ENCODE assay signal across 15 cellular contexts in the genomic region with DNA sequence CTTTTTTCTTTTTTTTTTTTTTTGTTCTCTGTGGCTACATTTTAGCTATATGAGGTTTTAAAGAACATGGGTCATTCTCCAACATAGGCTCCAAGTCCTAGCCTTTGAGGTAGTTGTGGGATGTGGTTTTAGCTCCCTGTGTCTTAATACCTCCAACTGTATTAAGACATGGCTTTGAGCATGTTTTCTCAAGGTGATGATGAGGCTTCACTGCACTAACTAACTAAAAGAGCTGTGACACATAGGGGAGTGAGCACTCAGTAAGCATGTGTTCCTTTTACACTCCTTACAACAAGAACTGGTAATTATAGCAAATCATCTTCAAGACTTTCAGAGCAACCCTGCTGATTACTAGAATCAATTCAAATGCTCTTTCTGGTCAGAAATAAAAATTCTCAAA.
DNase-seq lines count a peak whose midpoint lies in the region; ATAC-seq and TF ChIP-seq lines count a peak whose summit lies in the region.
"Had no signal": no experiment of that assay in that cellular context is flagged by ENCODE, and none has a peak within 500 bp of the region (broad histone marks: within the 10 kb centered on the region; RNA-seq: fewer than 3 reads in every experiment).

No MANE protein-coding gene starts in this region.

- CTCF ChIA-PET in HCT116 (lab: Charles Lee) = no interaction called here
- CTCF ChIA-PET in PC-9 (lab: Charles Lee) = interaction anchor here (0.6 to 0.7 kb wide), 2 partner anchors 35 to 946 kb away, joined by 3 to 7 read pairs; no protein-coding TSS in a partner anchor

- H4K20me1 ChIP-seq in HCT116 (ENCODE audit: insufficient read depth) (no peaks in the 10 kb centered on the region), PC-9 (ENCODE audit: insufficient read depth) (no peaks in the 10 kb centered on the region)
- H4K20me1 ChIP-seq: BLaER1 treated with 17β-estradiol and CSF1 and Interleukin-3, amounts not matched to agents 10 nM and 100 nM had no signal

- H3K9me3 ChIP-seq in HCT116 (ENCODE audit: control insufficient read depth in 1 of 2, insufficient read depth in 1 of 2, low read depth in 1 of 2, low read length in 2 of 2) (no peaks in the 10 kb centered on the region), PC-9 (ENCODE audit: insufficient read depth, low read depth) (no peaks in the 10 kb centered on the region), tibial artery (no peaks in the 10 kb centered on the region)
- H3K9me3 ChIP-seq: BLaER1 treated with 17β-estradiol and CSF1 and Interleukin-3, amounts not matched to agents 10 nM and 100 nM had no signal

- peaks cover 8% of the 10 kb centered on the region for H3F3A ChIP-seq in PC-9 (ENCODE audit: insufficient read depth, low read depth)

- no peak for TF ChIP-seq RAD21 in HCT116 (IDR thresholded peaks at IDR 0.05; ENCODE audit: low read depth)

- TF ChIP-seq POLR2A in HCT116 (IDR thresholded peaks at IDR 0.05; ENCODE audit: borderline replicate concordance, extremely low read depth, insufficient read depth, insufficient read length) = no peak

- no peak overlapping the region for H3K4me3 ChIP-seq in HCT116 (replicated peaks in 1 of 2; ENCODE audit: low read depth in 1 of 2, low read length in 2 of 2)
- H3K4me3 ChIP-seq in PC-9 = no peak overlapping the region
- H3K4me3 ChIP-seq in astrocyte of the cerebellum (ENCODE audit: low read depth, low read length) = no peak overlapping the region
- H3K4me3 ChIP-seq in tibial artery = no peak overlapping the region
- H3K4me3 ChIP-seq: BLaER1 treated with 17β-estradiol and CSF1 and Interleukin-3, amounts not matched to agents 10 nM and 100 nM; GM23338 had no signal

- DNase-seq in HCT116 (ENCODE audit: low read depth, low spot score) = peak; percentile 24
- DNase-seq in PC-9 = no peak
- peak; percentile 73 for DNase-seq in astrocyte of the cerebellum (ENCODE audit: low read depth)
- DNase-seq in foreskin keratinocyte = peak; percentile 42 to 62
- no peak for DNase-seq in NCI-H2029 (lab: John Stamatoyannopoulos, UW)
- DNase-seq in tibial artery = no peak
- DNase-seq: ACHN; CD4-positive, CD25-positive, alpha-beta regulatory T cell; DMS79 treated with DMSO at 0.1 percent for 48 hours; EL; H7 had no signal

- no peaks in the 10 kb centered on the region for H3K9me2 ChIP-seq in HCT116 (ENCODE audit: insufficient read depth)
- no peaks in the 10 kb centered on the region for H3K9me2 ChIP-seq in PC-9 (ENCODE audit: insufficient read depth)

- H3K79me2 ChIP-seq in HCT116 (ENCODE audit: insufficient read depth, low read length) (no peaks in the 10 kb centered on the region), PC-9 (ENCODE audit: low read depth) (no peaks in the 10 kb centered on the region)

- POLR2A ChIA-PET in HCT116 (lab: Charles Lee) (no interaction called here), PC-9 (lab: Charles Lee; ENCODE audit: unreplicated experiment) (interaction anchor here (1.2 kb wide), 1 partner anchor 333 kb away, joined by 9 read pairs; the partner anchor contains the start of gene CCNH)

- H3K27me3 ChIP-seq in HCT116 (ENCODE audit: insufficient read depth, low read length) = no peaks in the 10 kb centered on the region
- H3K27me3 ChIP-seq in PC-9 (ENCODE audit: insufficient read depth, low read depth) = no peaks in the 10 kb centered on the region
- H3K27me3 ChIP-seq in foreskin keratinocyte = no peaks in the 10 kb centered on the region
- no peaks in the 10 kb centered on the region for H3K27me3 ChIP-seq in tibial artery
- H3K27me3 ChIP-seq: BLaER1 treated with 17β-estradiol and CSF1 and Interleukin-3, amounts not matched to agents 10 nM and 100 nM had no signal

- H3K9ac ChIP-seq in HCT116 (ENCODE audit: low read length) = no peak overlapping the region
- H3K9ac ChIP-seq: BLaER1 treated with 17β-estradiol and CSF1 and Interleukin-3, amounts not matched to agents 10 nM and 100 nM had no signal

- no peak overlapping the region for H2AFZ ChIP-seq in HCT116 (ENCODE audit: low read depth, low read length, poor library complexity, severe bottlenecking)
- H2AFZ ChIP-seq in PC-9 = no peak overlapping the region; the same call in 1 of the 2 replicates
- H2AFZ ChIP-seq: GM23338 had no signal

- H3K36me3 ChIP-seq in HCT116 (ENCODE audit: control insufficient read depth in 1 of 2, insufficient read depth in 2 of 2, low read length in 2 of 2) = no peaks in the 10 kb centered on the region
- no peaks in the 10 kb centered on the region for H3K36me3 ChIP-seq in PC-9 (ENCODE audit: low read depth)
- H3K36me3 ChIP-seq in tibial artery = no peaks in the 10 kb centered on the region
- H3K36me3 ChIP-seq: BLaER1 treated with 17β-estradiol and CSF1 and Interleukin-3, amounts not matched to agents 10 nM and 100 nM had no signal

- BruUV-seq in HCT116 (replicated peaks; lab: Mats Ljungman, UMichigan) (no TSS peak), PC-9 (replicated peaks; lab: Mats Ljungman, UMichigan) (no TSS peak)

- H3K27ac ChIP-seq in HCT116 (ENCODE audit: low read depth, low read length) = no peak overlapping the region
- H3K27ac ChIP-seq in PC-9 = peak overlapping the region; percentile 62
- peak overlapping the region; percentile 76 for H3K27ac ChIP-seq in foreskin keratinocyte
- no peak overlapping the region for H3K27ac ChIP-seq in tibial artery
- H3K27ac ChIP-seq: BLaER1 treated with 17β-estradiol and CSF1 and Interleukin-3, amounts not matched to agents 10 nM and 100 nM had no signal

- intact Hi-C loops in HCT116 (cut with micrococcal nuclease) (no loop called here), PC-9 (cut with micrococcal nuclease; ENCODE audit: unreplicated experiment) (no loop called here), tibial artery (cut with DNase I; ENCODE audit: low total_unique reads) (no loop called here)

- in situ Hi-C loops in astrocyte of the cerebellum (cut with HindIII; ENCODE audit: low sequenced_read_pairs) = no loop called here

- peak overlapping the region; percentile 44 for H3K4me2 ChIP-seq in HCT116 (ENCODE audit: low read length)
- H3K4me2 ChIP-seq in PC-9 = no peak overlapping the region
- H3K4me2 ChIP-seq: BLaER1 treated with 17β-estradiol and CSF1 and Interleukin-3, amounts not matched to agents 10 nM and 100 nM; GM23338 had no signal

- RAD21 ChIA-PET in HCT116 (lab: Charles Lee; ENCODE audit: low non-redundant PET in 1 of 2, low total read pairs in 2 of 2, uncharacterized antibody in 2 of 2, unreplicated experiment in 2 of 2) = no interaction called here

- H3K4me1 ChIP-seq in HCT116 (ENCODE audit: control insufficient read depth in 1 of 2, insufficient read depth in 2 of 2, low read length in 2 of 2) (peaks cover 0 to 21% of the 10 kb centered on the region in 2 experiments; a peak in 2 of 4 replicates), PC-9 (replicated peaks; ENCODE audit: insufficient read depth) (peaks cover 13% of the 10 kb centered on the region; the same call in 1 of the 2 replicates), foreskin keratinocyte (peaks cover 21% of the 10 kb centered on the region), tibial artery (no peaks in the 10 kb centered on the region)
- H3K4me1 ChIP-seq: BLaER1 treated with 17β-estradiol and CSF1 and Interleukin-3, amounts not matched to agents 10 nM and 100 nM had no signal

- peak; percentile 35; the same call in 1 of the 2 replicates for ATAC-seq in HCT116
- peak; percentile 58 for ATAC-seq in foreskin keratinocyte
- no peak for ATAC-seq in esophagus mucosa
- ATAC-seq: GM23338, HepG2 had no signal

- no peak for TF ChIP-seq CTCF in HCT116 (IDR thresholded peaks at IDR 0.05 in 2 of 3, conservative IDR thresholded peaks at IDR 0.05 in 1 of 3; ENCODE audit: borderline replicate concordance in 1 of 3, insufficient read depth in 1 of 3, low read depth in 2 of 3, low read length in 2 of 3)
- no peak for TF ChIP-seq CTCF in PC-9 (conservative IDR thresholded peaks at IDR 0.05)
- no peak for TF ChIP-seq CTCF in astrocyte of the cerebellum (IDR thresholded peaks at IDR 0.05; ENCODE audit: low read depth, low read length, missing control alignments)
- no peak for TF ChIP-seq CTCF in foreskin keratinocyte (conservative IDR thresholded peaks at IDR 0.05)
- no peak for TF ChIP-seq CTCF in tibial artery (IDR thresholded peaks at IDR 0.05)

TF ChIP-seq in HCT116, 20 proteins besides CTCF, POLR2A, EP300 and RAD21 (continues in another document):
- no peak for TF ChIP-seq YY1 (IDR thresholded peaks at IDR 0.05; ENCODE audit: extremely low read depth, insufficient replicate concordance, low read depth, low read length)
- no peak for TF ChIP-seq EGR1 (IDR thresholded peaks at IDR 0.05; ENCODE audit: low read depth)
- no peak for TF ChIP-seq EZH2 (IDR thresholded peaks at IDR 0.05)
- TF ChIP-seq ATF3 (IDR thresholded peaks at IDR 0.05) = no peak
- no peak for TF ChIP-seq SIN3A (IDR thresholded peaks at IDR 0.05; ENCODE audit: low read depth)
- TF ChIP-seq, protein P1, sequence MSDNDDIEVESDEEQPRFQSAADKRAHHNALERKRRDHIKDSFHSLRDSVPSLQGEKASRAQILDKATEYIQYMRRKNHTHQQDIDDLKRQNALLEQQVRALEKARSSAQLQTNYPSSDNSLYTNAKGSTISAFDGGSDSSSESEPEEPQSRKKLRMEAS (IDR thresholded peaks at IDR 0.05) = no peak
- no peak for TF ChIP-seq SRF (IDR thresholded peaks at IDR 0.05; ENCODE audit: low read depth)
- no peak; the same call in 1 of the 2 replicates for TF ChIP-seq JUND (IDR thresholded peaks at IDR 0.05)
- TF ChIP-seq ELF1 (IDR thresholded peaks at IDR 0.05; ENCODE audit: borderline replicate concordance, low read depth) = no peak
- TF ChIP-seq CEBPB (IDR thresholded peaks at IDR 0.05; ENCODE audit: low read depth) = no peak
- TF ChIP-seq ZFX (IDR thresholded peaks at IDR 0.05) = no peak
- TF ChIP-seq, protein P2, sequence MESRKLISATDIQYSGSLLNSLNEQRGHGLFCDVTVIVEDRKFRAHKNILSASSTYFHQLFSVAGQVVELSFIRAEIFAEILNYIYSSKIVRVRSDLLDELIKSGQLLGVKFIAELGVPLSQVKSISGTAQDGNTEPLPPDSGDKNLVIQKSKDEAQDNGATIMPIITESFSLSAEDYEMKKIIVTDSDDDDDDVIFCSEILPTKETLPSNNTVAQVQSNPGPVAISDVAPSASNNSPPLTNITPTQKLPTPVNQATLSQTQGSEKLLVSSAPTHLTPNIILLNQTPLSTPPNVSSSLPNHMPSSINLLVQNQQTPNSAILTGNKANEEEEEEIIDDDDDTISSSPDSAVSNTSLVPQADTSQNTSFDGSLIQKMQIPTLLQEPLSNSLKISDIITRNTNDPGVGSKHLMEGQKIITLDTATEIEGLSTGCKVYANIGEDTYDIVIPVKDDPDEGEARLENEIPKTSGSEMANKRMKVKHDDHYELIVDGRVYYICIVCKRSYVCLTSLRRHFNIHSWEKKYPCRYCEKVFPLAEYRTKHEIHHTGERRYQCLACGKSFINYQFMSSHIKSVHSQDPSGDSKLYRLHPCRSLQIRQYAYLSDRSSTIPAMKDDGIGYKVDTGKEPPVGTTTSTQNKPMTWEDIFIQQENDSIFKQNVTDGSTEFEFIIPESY (IDR thresholded peaks at IDR 0.05; ENCODE audit: extremely low read depth, insufficient replicate concordance, low read length) = no peak

Comparison
In these comparisons a context has a peak if more than half of its experiments do, and no peak if none do; other contexts are left out.
1. DNase-seq: peak in HCT116 (single experiment), astrocyte of the cerebellum (single experiment) and foreskin keratinocyte (2 of 2); none in PC-9 (0 of 2), NCI-H2029 (single experiment) and tibial artery (0 of 2).
2. H3K27ac ChIP-seq: peak in PC-9 (single experiment) and foreskin keratinocyte (single experiment); none in HCT116 (single experiment) and tibial artery (0 of 2).